In the genomic region with DNA sequence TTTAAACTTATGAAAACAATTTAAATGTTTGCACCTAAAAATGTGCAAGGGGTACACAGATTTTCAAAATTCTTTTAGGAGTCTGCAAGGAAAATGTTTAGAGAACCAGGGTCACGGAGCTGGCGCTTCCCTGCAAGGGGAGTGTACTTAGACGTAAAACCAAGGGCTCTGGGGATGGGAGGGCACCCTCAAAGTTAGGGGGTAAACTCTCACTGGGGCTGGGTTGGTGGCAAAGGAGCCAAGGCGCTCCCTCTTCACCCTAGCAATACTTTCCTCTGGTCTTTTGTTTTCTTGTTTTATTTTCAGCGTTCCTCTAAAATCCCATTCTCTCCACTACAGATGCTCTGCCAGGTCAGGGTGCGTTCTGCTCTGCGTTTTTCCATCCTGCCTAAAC, we compare ENCODE assay signal across 9 cellular contexts. TPM values are rescaled to one million over a fixed set of nuclear protein-coding genes. Genes with fewer than 3 reads are reported as not detected.
DNase-seq lines count a peak whose midpoint lies in the region; ATAC-seq and TF ChIP-seq lines count a peak whose summit lies in the region.
"Had no signal": no experiment of that assay in that cellular context is flagged by ENCODE, and none has a peak within 500 bp of the region (broad histone marks: within the 10 kb centered on the region; RNA-seq: fewer than 3 reads in every experiment).

No MANE protein-coding gene starts in this region.

- CTCF ChIA-PET in HEK293T (lab: Yijun Ruan, JAX): no interaction called here

- peaks cover 13% of the 10 kb centered on the region for H3K4me1 Mint-ChIP-seq in T-helper 17 cell

- H3K4me3 ChIP-seq in fibroblast of villous mesenchyme (ENCODE audit: low read depth, low read length): peak overlapping the region; percentile 74
- peak overlapping the region; percentile 69 for H3K4me3 ChIP-seq in psoas muscle

- TF ChIP-seq CTCF in fibroblast of villous mesenchyme (IDR thresholded peaks at IDR 0.05; ENCODE audit: insufficient read depth, low read depth, low read length) (no peak), psoas muscle (IDR thresholded peaks at IDR 0.05) (no peak)

- no peaks in the 10 kb centered on the region for H3K4me1 ChIP-seq in ES-I3 (ENCODE audit: insufficient read depth, low read length)
- H3K4me1 ChIP-seq in psoas muscle: peaks cover 6% of the 10 kb centered on the region

- no peaks in the 10 kb centered on the region for H3K36me3 ChIP-seq in ES-I3 (ENCODE audit: insufficient read depth, low read length)
- H3K36me3 ChIP-seq in psoas muscle (ENCODE audit: insufficient read depth in 1 of 2, low read depth in 1 of 2): no peaks in the 10 kb centered on the region

- H3K27me3 Mint-ChIP-seq in T-helper 17 cell: peaks cover 12% of the 10 kb centered on the region

- ATAC-seq in T-helper 17 cell: no peak
- ATAC-seq in psoas muscle: peak in 2 of 4 donors; percentile 6 to 14
- ATAC-seq in GM21390 (IDR thresholded peaks at IDR 0.05; ENCODE audit: unreplicated experiment): no peak

- intact Hi-C loops in psoas muscle (cut with DNase I): no loop called here

- 29 to 34% (median 30%) methylated on average over 7 of the region's 7 CpGs for WGBS in psoas muscle, 3 donors

- peak overlapping the region; percentile 81 for H3K27ac ChIP-seq in psoas muscle

- no peaks in the 10 kb centered on the region for H3K9me3 ChIP-seq in ES-I3 (ENCODE audit: control insufficient read depth, insufficient read depth, low read length)
- no peaks in the 10 kb centered on the region for H3K9me3 ChIP-seq in T-helper 17 cell (ENCODE audit: control insufficient read depth, low read length, poor library complexity, severe bottlenecking)
- H3K9me3 ChIP-seq in psoas muscle: no peaks in the 10 kb centered on the region

- DNase-seq in T-helper 17 cell (no peak), fibroblast of villous mesenchyme (ENCODE audit: low read depth) (no peak), psoas muscle (no peak), foreskin melanocyte (no peak), HEK293T (ENCODE audit: extremely low spot score) (no peak), AG20443 (ENCODE audit: low spot score) (no peak)

- peak overlapping the region; percentile 98 for H3K27ac Mint-ChIP-seq in T-helper 17 cell

- peak overlapping the region; percentile 70 for H3K9ac ChIP-seq in ES-I3 (ENCODE audit: low read depth, low read length)

- peak overlapping the region; percentile 96 for H3K4me3 Mint-ChIP-seq in T-helper 17 cell

- H3K27me3 ChIP-seq in psoas muscle (ENCODE audit: insufficient read depth in 3 of 3, low read length in 2 of 3): no peaks in the 10 kb centered on the region

- H3K36me3 Mint-ChIP-seq in T-helper 17 cell (ENCODE audit: low read depth): peaks cover 3% of the 10 kb centered on the region

- POLR2A ChIA-PET in HEK293T (lab: Yijun Ruan, JAX): no interaction called here

TF ChIP-seq in HEK293T, 16 proteins besides CTCF, POLR2A, EP300 and RAD21:
- TF ChIP-seq ZNF384 (IDR thresholded peaks at IDR 0.05): no peak
- no peak for TF ChIP-seq SP1 (IDR thresholded peaks at IDR 0.05)
- TF ChIP-seq BHLHE40 (IDR thresholded peaks at IDR 0.05; ENCODE audit: borderline replicate concordance): no peak

RNA-seq across cellular contexts. Expression of gene TMEM247, which starts 20.0 kb away (rescaled TPM):
- total RNA-seq in T-helper 17 cell (not detected), fibroblast of villous mesenchyme (0.32 TPM in 1 of 2 replicates, not detected in the other), psoas muscle (not detected)
- polyA plus RNA-seq in psoas muscle: not detected
- total RNA-seq: RPMI7951 had no signal

RNA-seq across cellular contexts. Expression of gene RHOQ, which starts 42.9 kb away (rescaled TPM):
- 10 to 100 TPM; 19.7 to 26.5 TPM for total RNA-seq in T-helper 17 cell
- 74.4 and 93.7 TPM in 2 replicates for total RNA-seq in fibroblast of villous mesenchyme
- total RNA-seq in psoas muscle: 100 to 1,000 TPM; 129 to 204 (median 139) TPM
- 100 to 1,000 TPM in 2 of 3 donors, 10 to 100 TPM in 1; 50.3 to 127 (median 110) TPM for polyA plus RNA-seq in psoas muscle

RNA-seq across cellular contexts. Expression of gene ATP6V1E2, which starts 43.0 kb away (rescaled TPM):
- total RNA-seq in T-helper 17 cell (10 to 100 TPM in 1 of 2 donors, 1 to 10 TPM in 1; 8.5 to 10.4 TPM), fibroblast of villous mesenchyme (2.6 and 3.2 TPM in 2 replicates), psoas muscle (1 to 10 TPM; 5.1 to 7.6 (median 6.1) TPM)
- 10 to 100 TPM in 1 of 3 donors, 1 to 10 TPM in 2; 2.4 to 11.4 (median 2.4) TPM for polyA plus RNA-seq in psoas muscle
